8 cellular contexts compared by ENCODE assay signal in the genomic region with DNA sequence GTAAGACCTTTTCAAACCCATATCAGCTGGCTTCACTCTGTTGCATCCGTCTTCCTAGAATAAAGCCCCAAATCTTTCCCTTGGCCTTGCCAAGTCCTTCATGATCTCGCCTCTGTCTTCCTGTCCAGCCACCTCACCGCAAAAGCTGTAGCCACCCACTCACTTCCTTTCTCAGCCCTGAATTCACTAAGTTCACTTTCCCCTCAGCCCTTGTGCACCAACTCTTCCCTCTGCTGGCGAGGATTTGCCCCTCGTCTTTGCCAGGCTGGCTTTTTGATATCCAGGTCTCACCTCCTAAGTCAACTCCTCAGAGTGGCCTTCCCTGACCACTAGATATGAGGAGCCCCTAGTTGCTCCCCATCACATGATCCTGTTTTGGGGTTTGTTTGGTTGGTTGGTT. TPM values are rescaled to one million over a fixed set of nuclear protein-coding genes. Genes with fewer than 3 reads are reported as not detected.
A peak's percentile ranks its signal among the peaks of the same experiment; 100 is the strongest.
DNase-seq lines count a peak whose midpoint lies in the region; ATAC-seq and TF ChIP-seq lines count a peak whose summit lies in the region.

No MANE protein-coding gene starts in this region.

- CTCF ChIA-PET in CD8-positive, alpha-beta memory T cell (lab: Charles Lee), result no interaction called here

- peaks cover 29 to 59% of the 10 kb centered on the region in 2 donors for H3K27me3 Mint-ChIP-seq in CD8-positive, alpha-beta memory T cell

- no peaks in the 10 kb centered on the region for H3K9me3 Mint-ChIP-seq in CD8-positive, alpha-beta memory T cell

- no peaks in the 10 kb centered on the region for H3K9me3 ChIP-seq in fibroblast of lung (ENCODE audit: control insufficient read depth, insufficient read depth, low read depth, low read length)
- no peaks in the 10 kb centered on the region for H3K9me3 ChIP-seq in CD8-positive, alpha-beta memory T cell (ENCODE audit: low read length)

- H2AFZ ChIP-seq in ACC112 (ENCODE audit: low read length, unreplicated experiment) (no peak overlapping the region), fibroblast of lung (ENCODE audit: low read length) (no peak overlapping the region)

- ATAC-seq in GM18868 (IDR thresholded peaks at IDR 0.05; ENCODE audit: unreplicated experiment), result no peak

- H3K36me3 ChIP-seq in ACC112 (ENCODE audit: insufficient read depth, low read length), result no peaks in the 10 kb centered on the region
- no peaks in the 10 kb centered on the region for H3K36me3 ChIP-seq in fibroblast of lung (ENCODE audit: control insufficient read depth, insufficient read depth, low read length)
- H3K36me3 ChIP-seq in CD8-positive, alpha-beta memory T cell (ENCODE audit: insufficient read depth, low read length), result no peaks in the 10 kb centered on the region

- no peaks in the 10 kb centered on the region for H3K27me3 ChIP-seq in ACC112 (ENCODE audit: insufficient read depth, low read length)
- H3K27me3 ChIP-seq in fibroblast of lung (ENCODE audit: control insufficient read depth, insufficient read depth, low read length), result no peaks in the 10 kb centered on the region
- H3K27me3 ChIP-seq in CD8-positive, alpha-beta memory T cell (ENCODE audit: insufficient read depth, low read length, poor library complexity, severe bottlenecking), result peaks cover 9% of the 10 kb centered on the region

- H3K27ac ChIP-seq in ACC112 (ENCODE audit: low read depth, low read length) (peak overlapping the region; percentile 19), fibroblast of lung (ENCODE audit: insufficient read depth, low read length) (no peak overlapping the region)
- H3K27ac ChIP-seq in CD8-positive, alpha-beta memory T cell (ENCODE audit: low read depth, low read length), result no peak overlapping the region

- peaks cover 49% of the 10 kb centered on the region for H3K4me1 ChIP-seq in ACC112 (ENCODE audit: control insufficient read depth, insufficient read depth, low read length, unreplicated experiment)
- H3K4me1 ChIP-seq in fibroblast of lung (ENCODE audit: control insufficient read depth, extremely low read depth, insufficient read depth, low read length), result peaks cover 30% of the 10 kb centered on the region
- peaks cover 15% of the 10 kb centered on the region for H3K4me1 ChIP-seq in CD8-positive, alpha-beta memory T cell (ENCODE audit: insufficient read depth, low read length)

- no peak overlapping the region for H3K9ac ChIP-seq in fibroblast of lung (ENCODE audit: insufficient read depth, low read length)

- H3K27ac Mint-ChIP-seq in CD8-positive, alpha-beta memory T cell, result peak overlapping the region in 2 of 8 donors; percentile 10 to 25

- H3K4me2 ChIP-seq in fibroblast of lung (ENCODE audit: extremely low read depth, insufficient read depth, low read length), result peak overlapping the region; percentile 48

- H3K4me1 Mint-ChIP-seq in CD8-positive, alpha-beta memory T cell, result peaks cover 24 to 33% (median 30%) of the 10 kb centered on the region in 3 donors

- peaks cover 0 to 3% (median 0%) of the 10 kb centered on the region in 3 donors for H3K36me3 Mint-ChIP-seq in CD8-positive, alpha-beta memory T cell

- POLR2A ChIA-PET in CD8-positive, alpha-beta memory T cell (lab: Charles Lee), result no interaction called here

- H3K4me3 ChIP-seq in ACC112 (ENCODE audit: low read depth, low read length), result no peak overlapping the region
- H3K4me3 ChIP-seq in GM12865 (ENCODE audit: low read depth, low read length), result no peak overlapping the region
- H3K4me3 ChIP-seq in fibroblast of lung (replicated peaks in 1 of 4; ENCODE audit: control extremely low read depth in 1 of 4, insufficient read depth in 1 of 4, low read depth in 3 of 4, low read length in 4 of 4), result no peak overlapping the region
- no peak overlapping the region for H3K4me3 ChIP-seq in CD8-positive, alpha-beta memory T cell (ENCODE audit: low read length)

- H4K20me1 ChIP-seq in fibroblast of lung (ENCODE audit: control insufficient read depth, extremely low read depth, insufficient read depth, low read length), result no peaks in the 10 kb centered on the region

- H3K79me2 ChIP-seq in ACC112 (ENCODE audit: control insufficient read depth, insufficient read depth, low read length, unreplicated experiment) (peaks cover 13% of the 10 kb centered on the region), fibroblast of lung (ENCODE audit: control insufficient read depth, insufficient read depth, low read length) (peaks cover 10% of the 10 kb centered on the region)

- H3K4me3 Mint-ChIP-seq in CD8-positive, alpha-beta memory T cell, result no peak overlapping the region

- DNase-seq in GM12865 (ENCODE audit: low read depth) (peak; percentile 66), RPMI8226 (peak; percentile 63), fibroblast of lung (ENCODE audit: low read depth in 2 of 2) (peak; percentile 47 to 92), NCI-H446 treated with DMSO at 0.1 percent for 48 hours (lab: John Stamatoyannopoulos, UW) (no peak), D341Med (ENCODE audit: low spot score) (no peak)
- no peak for DNase-seq in CD8-positive, alpha-beta memory T cell

- TF ChIP-seq CTCF in GM12865 (IDR thresholded peaks at IDR 0.05; ENCODE audit: insufficient read depth, low read depth, low read length, missing control alignments), result peak; percentile 23
- peak; percentile 16 to 31 for TF ChIP-seq CTCF in fibroblast of lung (conservative IDR thresholded peaks at IDR 0.05 in 1 of 2, IDR thresholded peaks at IDR 0.05 in 1 of 2; ENCODE audit: low read depth in 1 of 2, low read length in 2 of 2)

RNA-seq across cellular contexts. Expression of a gene that starts 3.9 kb away (rescaled TPM):
- total RNA-seq in fibroblast of lung, result 80.3 and 150 TPM in 2 replicates
- 20.9 and 21.0 TPM in 2 replicates for polyA plus RNA-seq in fibroblast of lung
- 57.9 and 61.9 TPM in 2 replicates for polyA plus RNA-seq in fibroblast of lung (2012)
- polyA minus RNA-seq in fibroblast of lung (ENCODE audit: low replicate concordance), result 42.9 and 69.1 TPM in 2 replicates
- under 1 TPM in 1 of 2 experiments, not detected in 1; 0.85 TPM for total RNA-seq in CD8-positive, alpha-beta memory T cell
- not detected for polyA plus RNA-seq in CD8-positive, alpha-beta memory T cell

RNA-seq across cellular contexts. Expression of a gene that starts 56.4 kb away (rescaled TPM):
- 7.4 and 10.4 TPM in 2 replicates for total RNA-seq in fibroblast of lung
- 4.4 and 4.8 TPM in 2 replicates for polyA plus RNA-seq in fibroblast of lung
- 9.7 and 10.0 TPM in 2 replicates for polyA plus RNA-seq in fibroblast of lung (2012)
- 12.0 and 13.2 TPM in 2 replicates for polyA minus RNA-seq in fibroblast of lung (ENCODE audit: low replicate concordance)
- total RNA-seq in CD8-positive, alpha-beta memory T cell, result under 1 TPM; 0.35 to 0.57 TPM
- 0.24 TPM for polyA plus RNA-seq in CD8-positive, alpha-beta memory T cell

Comparison
In these comparisons a context has a peak if more than half of its experiments do, and no peak if none do; other contexts are left out.
1. DNase-seq: peak in GM12865 (single experiment), RPMI8226 (single experiment) and fibroblast of lung (2 of 2); none in NCI-H446 treated with DMSO at 0.1 percent for 48 hours (single experiment), D341Med (single experiment) and CD8-positive, alpha-beta memory T cell (0 of 5).
2. RNA of a gene that starts 3.9 kb away (total RNA-seq): 80.3 to 150 TPM in fibroblast of lung; 0.85 TPM in CD8-positive, alpha-beta memory T cell; every median in the first group is over 10 times any median in the second.